Comparison of ENCODE assay signal across 13 cellular contexts in genomic region chr14:32571995-32572866, GRCh38.
DNase-seq lines count a peak whose midpoint lies in the region; ATAC-seq and TF ChIP-seq lines count a peak whose summit lies in the region.
"Had no signal": no experiment of that assay in that cellular context is flagged by ENCODE, and none has a peak within 500 bp of the region (broad histone marks: within the 10 kb centered on the region; RNA-seq: fewer than 3 reads in every experiment).

No MANE protein-coding gene starts in this region.

- 61% methylated on average over 7 of the region's 7 CpGs for WGBS in hepatocyte (ENCODE audit: low lambda C conversion rate, missing lambda C conversion rate)
- 70 to 83% (median 80%) methylated on average over 7 of the region's 7 CpGs for WGBS in ovary, 3 donors

- no peaks in the 10 kb centered on the region for H3K4me1 Mint-ChIP-seq in CD4-positive, alpha-beta memory T cell
- H3K4me1 Mint-ChIP-seq: stimulated activated effector memory CD8-positive, alpha-beta T cell treated with anti-CD3 and anti-CD28 coated beads, Interleukin-12 subunit alpha, Interleukin-12 subunit beta, amount 100 ng/mL, for 72 hours had no signal

- peak overlapping the region; percentile 27 for H2AFZ ChIP-seq in hepatocyte

- POLR2A ChIA-PET in CD4-positive, alpha-beta memory T cell (lab: Charles Lee; ENCODE audit: partially characterized antibody): no interaction called here

- H3K4me3 Mint-ChIP-seq in CD4-positive, alpha-beta memory T cell: no peak overlapping the region
- H3K4me3 Mint-ChIP-seq: activated CD4-positive, alpha-beta memory T cell treated with anti-CD3 and anti-CD28 coated beads for 36 hours; stimulated activated effector memory CD8-positive, alpha-beta T cell treated with anti-CD3 and anti-CD28 coated beads, Interleukin-12 subunit alpha, Interleukin-12 subunit beta, amount 100 ng/mL, for 72 hours had no signal

- H3K27ac ChIP-seq in hepatocyte: peak overlapping the region; percentile 85
- no peak overlapping the region for H3K27ac ChIP-seq in CD4-positive, alpha-beta memory T cell (ENCODE audit: low read depth, low read length)
- H3K27ac ChIP-seq in ovary: no peak overlapping the region
- peak overlapping the region in 12 of 59 donors; percentile 2 to 55 (median 22) for H3K27ac ChIP-seq in dorsolateral prefrontal cortex

- no peaks in the 10 kb centered on the region for H3K9me3 Mint-ChIP-seq in CD4-positive, alpha-beta memory T cell
- H3K9me3 Mint-ChIP-seq: activated CD4-positive, alpha-beta memory T cell treated with anti-CD3 and anti-CD28 coated beads for 36 hours; activated naive CD4-positive, alpha-beta T cell treated with anti-CD3 and anti-CD28 coated beads, Interleukin-2, amount 50 U/mL, for 72 hours; stimulated activated effector memory CD8-positive, alpha-beta T cell treated with anti-CD3 and anti-CD28 coated beads, Interleukin-12 subunit alpha, Interleukin-12 subunit beta, amount 100 ng/mL, for 72 hours had no signal

- ATAC-seq in GM18520 (IDR thresholded peaks at IDR 0.05; ENCODE audit: unreplicated experiment) (peak; percentile 48), GM21528 (IDR thresholded peaks at IDR 0.05; ENCODE audit: low FRiP score, unreplicated experiment) (peak; percentile 80), HG03108 (IDR thresholded peaks at IDR 0.05; ENCODE audit: unreplicated experiment) (peak; percentile 62)
- ATAC-seq: activated naive CD4-positive, alpha-beta T cell treated with anti-CD3 and anti-CD28 coated beads, Interleukin-2, amount 50 U/mL, for 72 hours; stimulated activated effector memory CD8-positive, alpha-beta T cell treated with anti-CD3 and anti-CD28 coated beads, Interleukin-12 subunit alpha, Interleukin-12 subunit beta, amount 100 ng/mL, for 72 hours had no signal

- no peaks in the 10 kb centered on the region for H3K9me2 ChIP-seq in hepatocyte (replicated peaks; ENCODE audit: insufficient read depth)

- H3K36me3 ChIP-seq in hepatocyte (replicated peaks; ENCODE audit: insufficient read depth, low read depth): no peaks in the 10 kb centered on the region
- H3K36me3 ChIP-seq in CD4-positive, alpha-beta memory T cell (ENCODE audit: insufficient read depth, low read length): no peaks in the 10 kb centered on the region
- H3K36me3 ChIP-seq in ovary: no peaks in the 10 kb centered on the region

- no peaks in the 10 kb centered on the region for H4K20me1 ChIP-seq in hepatocyte (ENCODE audit: insufficient read depth, poor library complexity, severe bottlenecking)

- H3K4me3 ChIP-seq in hepatocyte (no peak overlapping the region), ovary (no peak overlapping the region), dorsolateral prefrontal cortex (no peak overlapping the region)
- no peak overlapping the region for H3K4me3 ChIP-seq in CD4-positive, alpha-beta memory T cell (ENCODE audit: low read length in 2 of 2)

- no peaks in the 10 kb centered on the region for H3K9me3 ChIP-seq in hepatocyte (ENCODE audit: low read depth)
- H3K9me3 ChIP-seq in CD4-positive, alpha-beta memory T cell (ENCODE audit: control insufficient read depth in 1 of 2, low read length in 2 of 2): no peaks in the 10 kb centered on the region
- H3K9me3 ChIP-seq in ovary: no peaks in the 10 kb centered on the region

- H3K27me3 Mint-ChIP-seq in CD4-positive, alpha-beta memory T cell: peaks cover 0 to 3% of the 10 kb centered on the region in 2 donors
- H3K27me3 Mint-ChIP-seq: activated CD4-positive, alpha-beta memory T cell treated with anti-CD3 and anti-CD28 coated beads for 36 hours had no signal

- TF ChIP-seq POLR2A in ovary (IDR thresholded peaks at IDR 0.05): no peak

- no peak for TF ChIP-seq EP300 in ovary (IDR thresholded peaks at IDR 0.05)

- H3K4me2 ChIP-seq in hepatocyte: peak overlapping the region; percentile 58

- intact Hi-C loops in CD4-positive, alpha-beta memory T cell (cut with micrococcal nuclease): loop anchor here (2.0 kb wide), 1 partner anchor 51 kb away; no protein-coding TSS in a partner anchor
- intact Hi-C loops in ovary (cut with DNase I) (loop anchor here in 3 of 4 donors (5.0 to 10.0 kb wide), 2 partner anchors 1220 to 1223 kb away; no protein-coding TSS in a partner anchor), dorsolateral prefrontal cortex (cut with DNase I) (loop anchor here (10.0 kb wide), 2 partner anchors 1223 to 1733 kb away; no protein-coding TSS in a partner anchor)

- H3K4me1 ChIP-seq in hepatocyte (ENCODE audit: insufficient read depth): peaks cover 15% of the 10 kb centered on the region
- H3K4me1 ChIP-seq in CD4-positive, alpha-beta memory T cell (ENCODE audit: insufficient read depth, low read length): no peaks in the 10 kb centered on the region
- H3K4me1 ChIP-seq in ovary (ENCODE audit: insufficient read depth): no peaks in the 10 kb centered on the region

- no peaks in the 10 kb centered on the region for H3K79me2 ChIP-seq in hepatocyte

- no peak overlapping the region for H3K27ac Mint-ChIP-seq in CD4-positive, alpha-beta memory T cell
- H3K27ac Mint-ChIP-seq: activated CD4-positive, alpha-beta memory T cell treated with anti-CD3 and anti-CD28 coated beads for 36 hours; activated naive CD4-positive, alpha-beta T cell treated with anti-CD3 and anti-CD28 coated beads, Interleukin-2, amount 50 U/mL, for 72 hours; stimulated activated effector memory CD8-positive, alpha-beta T cell treated with anti-CD3 and anti-CD28 coated beads, Interleukin-12 subunit alpha, Interleukin-12 subunit beta, amount 100 ng/mL, for 72 hours had no signal

- no peak for TF ChIP-seq CTCF in hepatocyte (IDR thresholded peaks at IDR 0.05; ENCODE audit: poor library complexity)
- TF ChIP-seq CTCF in ovary (IDR thresholded peaks at IDR 0.05): no peak
- TF ChIP-seq CTCF in dorsolateral prefrontal cortex (IDR thresholded peaks at IDR 0.05 in 54 of 56, conservative IDR thresholded peaks at IDR 0.05 in 2 of 56; ENCODE audit: low read depth in 1 of 56, partially characterized antibody in 56 of 56): no peak

- CTCF ChIA-PET in CD4-positive, alpha-beta memory T cell (lab: Charles Lee; ENCODE audit: partially characterized antibody): no interaction called here

- peaks cover 0 to 4% of the 10 kb centered on the region in 2 donors for H3K36me3 Mint-ChIP-seq in CD4-positive, alpha-beta memory T cell
- H3K36me3 Mint-ChIP-seq: activated CD4-positive, alpha-beta memory T cell treated with anti-CD3 and anti-CD28 coated beads for 36 hours; activated naive CD4-positive, alpha-beta T cell treated with anti-CD3 and anti-CD28 coated beads, Interleukin-2, amount 50 U/mL, for 72 hours; stimulated activated effector memory CD8-positive, alpha-beta T cell treated with anti-CD3 and anti-CD28 coated beads, Interleukin-12 subunit alpha, Interleukin-12 subunit beta, amount 100 ng/mL, for 72 hours had no signal

- no peaks in the 10 kb centered on the region for H3K27me3 ChIP-seq in hepatocyte
- no peaks in the 10 kb centered on the region for H3K27me3 ChIP-seq in CD4-positive, alpha-beta memory T cell (ENCODE audit: insufficient read depth, low read length)
- H3K27me3 ChIP-seq in ovary: no peaks in the 10 kb centered on the region
- H3K27me3 ChIP-seq in dorsolateral prefrontal cortex: no peaks in the 10 kb centered on the region

- DNase-seq in hepatocyte (ENCODE audit: low spot score) (peak; percentile 42), ovary (no peak), dorsolateral prefrontal cortex (no peak)
- no peak for DNase-seq in CD4-positive, alpha-beta memory T cell
- no peak for DNase-seq in activated CD4-positive, alpha-beta T cell treated with anti-CD3 and anti-CD28 coated beads for 4 hours
- DNase-seq: activated CD4-positive, alpha-beta memory T cell treated with anti-CD3 and anti-CD28 coated beads for 36 hours; NCI-H1930; nucleus accumbens had no signal
